ENCODE assay signal across 8 cellular contexts in genomic region chr13:99322297-99323103, GRCh38. TPM values are rescaled to one million over a fixed set of nuclear protein-coding genes. Genes with fewer than 3 reads are reported as not detected.
DNase-seq lines count a peak whose midpoint lies in the region; ATAC-seq, FAIRE-seq and TF ChIP-seq lines count a peak whose summit lies in the region.

No MANE protein-coding gene starts in this region.

- peaks cover 61 to 69% of the 10 kb centered on the region in 2 experiments for H3K4me1 ChIP-seq in HCT116 (ENCODE audit: control insufficient read depth in 1 of 2, insufficient read depth in 2 of 2, low read length in 2 of 2)
- H3K4me1 ChIP-seq in mucosa of rectum (ENCODE audit: control insufficient read depth in 2 of 2, insufficient read depth in 2 of 2, low read length in 2 of 2) = peaks cover 3 to 4% of the 10 kb centered on the region in 2 donors

- no peaks in the 10 kb centered on the region for H3K9me3 ChIP-seq in HCT116 (ENCODE audit: control insufficient read depth in 1 of 2, insufficient read depth in 1 of 2, low read depth in 1 of 2, low read length in 2 of 2)
- H3K9me3 ChIP-seq in mucosa of rectum (ENCODE audit: control insufficient read depth in 2 of 2, low read length in 2 of 2) = no peaks in the 10 kb centered on the region

- RAD21 ChIA-PET in HCT116 (lab: Charles Lee; ENCODE audit: low non-redundant PET in 1 of 2, low total read pairs in 2 of 2, uncharacterized antibody in 2 of 2, unreplicated experiment in 2 of 2) = no interaction called here

- H3K27me3 ChIP-seq in HCT116 (ENCODE audit: insufficient read depth, low read length) = no peaks in the 10 kb centered on the region
- no peaks in the 10 kb centered on the region for H3K27me3 ChIP-seq in mucosa of rectum (ENCODE audit: control insufficient read depth in 2 of 2, insufficient read depth in 2 of 2, low read length in 2 of 2)

- H3K4me1 Mint-ChIP-seq in Calu3 (ENCODE audit: low read depth, unreplicated experiment) = no peaks in the 10 kb centered on the region

- peak; percentile 53 for ATAC-seq in HCT116

- peak overlapping the region; percentile 62; the same call in 1 of the 2 replicates for H3K27ac ChIP-seq in HCT116 (ENCODE audit: low read depth, low read length)
- H3K27ac ChIP-seq in mucosa of rectum (ENCODE audit: low read depth in 2 of 2, low read length in 2 of 2) = peak overlapping the region; percentile 42 to 46

- no peaks in the 10 kb centered on the region for H3K27me3 Mint-ChIP-seq in Calu3 (ENCODE audit: unreplicated experiment)

- no peaks in the 10 kb centered on the region for H3K36me3 Mint-ChIP-seq in Calu3 (ENCODE audit: insufficient read depth, unreplicated experiment)

- BruUV-seq in HCT116 (replicated peaks; lab: Mats Ljungman, UMichigan) (no TSS peak), Calu3 (replicated peaks; lab: Mats Ljungman, UMichigan) (no TSS peak)

- TF ChIP-seq CTCF in HCT116 (IDR thresholded peaks at IDR 0.05 in 2 of 3, conservative IDR thresholded peaks at IDR 0.05 in 1 of 3; ENCODE audit: borderline replicate concordance in 1 of 3, insufficient read depth in 1 of 3, low read depth in 2 of 3, low read length in 2 of 3) (no peak), Calu3 (IDR thresholded peaks at IDR 0.05; ENCODE audit: unreplicated experiment) (no peak)

- H3K27ac Mint-ChIP-seq in Calu3 (ENCODE audit: unreplicated experiment) = no peak overlapping the region

- intact Hi-C loops in HCT116 (cut with micrococcal nuclease) (no loop called here), Calu3 (cut with micrococcal nuclease; ENCODE audit: unreplicated experiment) (no loop called here)

- H3K4me3 Mint-ChIP-seq in Calu3 (ENCODE audit: low read depth, unreplicated experiment) = no peak overlapping the region

- no peak for TF ChIP-seq RAD21 in HCT116 (IDR thresholded peaks at IDR 0.05; ENCODE audit: low read depth)

- POLR2A ChIA-PET in HCT116 (lab: Charles Lee) = interaction anchor here (1.2 kb wide), 1 partner anchor 10 kb away, joined by 3 read pairs; no protein-coding TSS in a partner anchor

- no peak overlapping the region for H2AFZ ChIP-seq in HCT116 (ENCODE audit: low read depth, low read length, poor library complexity, severe bottlenecking)

- H3K4me3 ChIP-seq in HCT116 (replicated peaks in 1 of 2; ENCODE audit: low read depth in 1 of 2, low read length in 2 of 2) = peak overlapping the region in 1 of 2 experiments; percentile 17; a peak in 1 of 4 replicates
- H3K4me3 ChIP-seq in mucosa of rectum (ENCODE audit: low read length in 2 of 2) = no peak overlapping the region

- H3K9ac ChIP-seq in HCT116 (ENCODE audit: low read length) = peak overlapping the region; percentile 44
- no peak overlapping the region for H3K9ac ChIP-seq in mucosa of rectum (ENCODE audit: low read depth in 1 of 2, low read length in 2 of 2)

- FAIRE-seq in GM18507 (lab: Jason Lieb, UNC) = peak; percentile 88

- CTCF ChIA-PET in HCT116 (lab: Charles Lee) (no interaction called here), Calu3 (lab: Charles Lee) (no interaction called here)

- H3K4me2 ChIP-seq in HCT116 (ENCODE audit: low read length) = peak overlapping the region; percentile 64

- TF ChIP-seq POLR2A in HCT116 (IDR thresholded peaks at IDR 0.05; ENCODE audit: borderline replicate concordance, extremely low read depth, insufficient read depth, insufficient read length) = no peak

- no peaks in the 10 kb centered on the region for H4K20me1 ChIP-seq in HCT116 (ENCODE audit: insufficient read depth)

- peaks cover 5% of the 10 kb centered on the region for H3K79me2 ChIP-seq in HCT116 (ENCODE audit: insufficient read depth, low read length)

- no peaks in the 10 kb centered on the region for H3K9me2 ChIP-seq in HCT116 (ENCODE audit: insufficient read depth)

- H3K36me3 ChIP-seq in HCT116 (ENCODE audit: control insufficient read depth in 1 of 2, insufficient read depth in 2 of 2, low read length in 2 of 2) = no peaks in the 10 kb centered on the region
- peaks cover 2 to 9% of the 10 kb centered on the region in 2 donors for H3K36me3 ChIP-seq in mucosa of rectum (ENCODE audit: control insufficient read depth in 2 of 2, insufficient read depth in 2 of 2, low read length in 2 of 2)

- H3K9me3 Mint-ChIP-seq in Calu3 (ENCODE audit: low read depth, unreplicated experiment) = no peaks in the 10 kb centered on the region

- no peak for DNase-seq in GM18507 (ENCODE audit: extremely low spot score, insufficient read length, low read depth)
- DNase-seq in HCT116 (ENCODE audit: low read depth, low spot score) = no peak
- DNase-seq in MV-4-11 (lab: John Stamatoyannopoulos, UW) = peak; percentile 88
- DNase-seq in amniotic stem cell (lab: John Stamatoyannopoulos, UW) = peak; percentile 49
- DNase-seq in Calu3 = no peak
- no peak for DNase-seq in DMS79 treated with DMSO at 0.1 percent for 48 hours (lab: John Stamatoyannopoulos, UW)
- DNase-seq in NCI-H2107 (lab: John Stamatoyannopoulos, UW) = no peak

TF ChIP-seq in HCT116, 20 proteins besides CTCF, POLR2A, EP300 and RAD21:
- TF ChIP-seq MAX (IDR thresholded peaks at IDR 0.05) = 0 out of 2 replicates have a peak, but pooled peaks have one; percentile 10
- no peak for TF ChIP-seq ZNF274 (IDR thresholded peaks at IDR 0.05; ENCODE audit: low read depth, low read length)
- peak; percentile 75 for TF ChIP-seq FOSL1 (IDR thresholded peaks at IDR 0.05; ENCODE audit: low read depth)
- peak; percentile 60; the same call in 1 of the 2 replicates for TF ChIP-seq JUND (IDR thresholded peaks at IDR 0.05)
- TF ChIP-seq EZH2 (IDR thresholded peaks at IDR 0.05) = no peak

RNA-seq across cellular contexts. Expression of gene GPR183, which starts 15.3 kb away (rescaled TPM):
- 0.30 TPM for total RNA-seq in HCT116 (2021; ENCODE audit: unreplicated experiment)
- 0.13 and 0.19 TPM in 2 replicates for polyA plus RNA-seq in HCT116 (2012)
- total RNA-seq in Calu3 (2022) = not detected in 2 replicates

Comparison
In these comparisons a context has a peak if more than half of its experiments do, and no peak if none do; other contexts are left out.
1. DNase-seq: peak in MV-4-11 (single experiment) and amniotic stem cell (single experiment); none in GM18507 (single experiment), HCT116 (single experiment), Calu3 (single experiment), DMS79 treated with DMSO at 0.1 percent for 48 hours (single experiment) and NCI-H2107 (single experiment).